ENCODE assay signal across 1 cellular context in genomic region chr2:45797451-45798230, GRCh38.
TF ChIP-seq lines count a peak whose summit lies in the region.

No MANE protein-coding gene starts in this region.

TF ChIP-seq in IMR-90, 13 proteins besides CTCF, POLR2A, EP300 and RAD21 (continued from another document):
- TF ChIP-seq USF2 (IDR thresholded peaks at IDR 0.05; ENCODE audit: low read depth, low read length) (no peak), NFE2L2 (IDR thresholded peaks at IDR 0.05; ENCODE audit: low read depth, low read length) (no peak), ELK1 (IDR thresholded peaks at IDR 0.05; ENCODE audit: borderline replicate concordance, low read depth, low read length) (no peak), MAZ (IDR thresholded peaks at IDR 0.05; ENCODE audit: borderline replicate concordance, low read depth, low read length) (no peak), RCOR1 (IDR thresholded peaks at IDR 0.05; ENCODE audit: insufficient replicate concordance, low read length) (no peak), CHD1 (IDR thresholded peaks at IDR 0.05; ENCODE audit: low read depth, low read length) (no peak), CEBPB (IDR thresholded peaks at IDR 0.05; ENCODE audit: low read depth, low read length) (no peak), MAFK (IDR thresholded peaks at IDR 0.05; ENCODE audit: low read depth, low read length) (no peak), MXI1 (IDR thresholded peaks at IDR 0.05; ENCODE audit: borderline replicate concordance, low read depth, low read length) (no peak), BHLHE40 (IDR thresholded peaks at IDR 0.05; ENCODE audit: low read depth, low read length) (no peak), SMC3 (IDR thresholded peaks at IDR 0.05; ENCODE audit: low read depth, low read length) (no peak)
